ENCODE assay signal across 8 cellular contexts in the genomic region with DNA sequence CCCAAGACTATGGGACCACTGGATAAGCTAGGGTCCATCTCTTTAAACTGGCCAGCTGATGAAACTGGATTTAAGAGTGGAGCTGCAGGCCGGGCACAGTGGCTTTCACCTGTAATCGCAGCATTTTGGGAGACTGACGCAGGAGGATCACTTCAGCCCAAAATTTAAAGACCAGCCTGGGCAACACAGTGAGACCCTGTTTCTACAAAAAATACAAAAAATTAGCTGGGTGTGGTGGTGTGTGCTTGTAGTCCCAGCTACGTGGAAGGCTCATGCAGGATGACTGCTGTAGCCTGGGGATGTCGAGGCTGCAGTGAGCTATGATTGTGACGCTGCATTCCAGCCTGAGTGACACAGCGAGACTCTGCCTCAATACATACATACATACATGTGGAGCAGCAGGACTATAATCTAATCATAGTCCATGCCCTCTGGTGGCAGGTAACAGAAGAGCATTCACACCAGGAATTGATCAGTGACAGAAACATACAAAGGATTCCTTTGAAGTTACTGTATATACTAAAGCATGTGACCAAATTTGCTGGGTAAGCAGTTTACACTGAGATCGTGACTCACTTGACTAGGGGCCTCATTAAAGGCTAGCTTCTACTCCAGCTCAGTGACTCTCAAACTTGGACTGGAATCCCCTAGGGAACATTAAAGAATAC.
DNase-seq lines count a peak whose midpoint lies in the region; ATAC-seq and TF ChIP-seq lines count a peak whose summit lies in the region.

No MANE protein-coding gene starts in this region.

- H3K4me3 ChIP-seq in OCI-LY1 (ENCODE audit: low read depth, low read length, poor library complexity, severe bottlenecking) = no peak overlapping the region

- no peaks in the 10 kb centered on the region for H3K9me3 ChIP-seq in OCI-LY1 (ENCODE audit: low read length)

- H4K20me1 ChIP-seq in OCI-LY1 (ENCODE audit: insufficient read depth, low read length) = no peaks in the 10 kb centered on the region

- H3K9me2 ChIP-seq in OCI-LY1 (ENCODE audit: low read depth, low read length) = no peaks in the 10 kb centered on the region

- H3K9me3 Mint-ChIP-seq in chondrocyte (ENCODE audit: low read depth) = no peaks in the 10 kb centered on the region
- H3K9me3 Mint-ChIP-seq in stimulated activated memory B cell treated with anti-CD40 and anti-IgM and Interleukin-4, amounts not matched to agents 10 μg/mL and 1 μg/mL and 100 μg/mL, for 72 hours = no peaks in the 10 kb centered on the region

- H3K27me3 Mint-ChIP-seq in chondrocyte (ENCODE audit: low read depth) = no peaks in the 10 kb centered on the region
- H3K27me3 Mint-ChIP-seq in stimulated activated memory B cell treated with anti-CD40 and anti-IgM and Interleukin-4, amounts not matched to agents 10 μg/mL and 1 μg/mL and 100 μg/mL, for 72 hours = no peaks in the 10 kb centered on the region

- no peaks in the 10 kb centered on the region for H3K79me2 ChIP-seq in OCI-LY1 (ENCODE audit: insufficient read depth, low read length)

- no peak overlapping the region for H3K27ac ChIP-seq in OCI-LY1 (ENCODE audit: low read depth, low read length, poor library complexity, severe bottlenecking)

- no peak overlapping the region for H3K4me2 ChIP-seq in OCI-LY1 (ENCODE audit: low read length)

- no peak overlapping the region for H3K27ac Mint-ChIP-seq in chondrocyte (ENCODE audit: unreplicated experiment)
- H3K27ac Mint-ChIP-seq in stimulated activated memory B cell treated with anti-CD40 and anti-IgM and Interleukin-4, amounts not matched to agents 10 μg/mL and 1 μg/mL and 100 μg/mL, for 72 hours = no peak overlapping the region

- TF ChIP-seq CTCF in GM20000 (IDR thresholded peaks at IDR 0.05; ENCODE audit: extremely low read depth, missing control alignments) (peak; percentile 12), OCI-LY1 (IDR thresholded peaks at IDR 0.05; ENCODE audit: low read length) (peak; percentile 36; the same call in 1 of the 2 replicates), chondrocyte (IDR thresholded peaks at IDR 0.05) (peak; percentile 78)

- H3K4me1 ChIP-seq in OCI-LY1 (ENCODE audit: insufficient read depth, low read length, severe bottlenecking) = no peaks in the 10 kb centered on the region

- no peak overlapping the region for H2AFZ ChIP-seq in OCI-LY1 (ENCODE audit: low read length)

- ATAC-seq in HG02759 (IDR thresholded peaks at IDR 0.05; ENCODE audit: unreplicated experiment) (no peak), sciatic nerve (no peak)
- no peak for ATAC-seq in stimulated activated memory B cell treated with anti-CD40 and anti-IgM and Interleukin-4, amounts not matched to agents 10 μg/mL and 1 μg/mL and 100 μg/mL, for 72 hours

- H3K36me3 Mint-ChIP-seq in chondrocyte (ENCODE audit: low read depth) = peaks cover 1% of the 10 kb centered on the region
- peaks cover 23% of the 10 kb centered on the region for H3K36me3 Mint-ChIP-seq in stimulated activated memory B cell treated with anti-CD40 and anti-IgM and Interleukin-4, amounts not matched to agents 10 μg/mL and 1 μg/mL and 100 μg/mL, for 72 hours

- peak; percentile 70 for DNase-seq in AG20443 (ENCODE audit: low spot score)
- peak; percentile 13 for DNase-seq in GM20000 (ENCODE audit: low spot score)
- no peak for DNase-seq in chondrocyte (ENCODE audit: low spot score)
- peak; percentile 20 for DNase-seq in myocyte (ENCODE audit: low read depth)
- no peak for DNase-seq in sciatic nerve (ENCODE audit: low spot score)

- H3K4me3 Mint-ChIP-seq in chondrocyte (ENCODE audit: unreplicated experiment) = no peak overlapping the region
- H3K4me3 Mint-ChIP-seq in stimulated activated memory B cell treated with anti-CD40 and anti-IgM and Interleukin-4, amounts not matched to agents 10 μg/mL and 1 μg/mL and 100 μg/mL, for 72 hours = no peak overlapping the region

- H3K9ac ChIP-seq in OCI-LY1 (ENCODE audit: low read length) = no peak overlapping the region

- intact Hi-C loops in sciatic nerve (cut with DNase I) = no loop called here

- peaks cover 8% of the 10 kb centered on the region for H3K4me1 Mint-ChIP-seq in chondrocyte (ENCODE audit: low read depth)
- H3K4me1 Mint-ChIP-seq in stimulated activated memory B cell treated with anti-CD40 and anti-IgM and Interleukin-4, amounts not matched to agents 10 μg/mL and 1 μg/mL and 100 μg/mL, for 72 hours = no peaks in the 10 kb centered on the region

- H3F3A ChIP-seq in OCI-LY1 (ENCODE audit: insufficient read depth, low read length) = no peaks in the 10 kb centered on the region

- no peaks in the 10 kb centered on the region for H3K27me3 ChIP-seq in OCI-LY1 (ENCODE audit: insufficient read depth, low read length)

- no peaks in the 10 kb centered on the region for H3K36me3 ChIP-seq in OCI-LY1 (ENCODE audit: insufficient read depth, low read length)

Comparison
In these comparisons a context has a peak if more than half of its experiments do, and no peak if none do; other contexts are left out.
1. DNase-seq: peak in AG20443 (single experiment), GM20000 (single experiment) and myocyte (single experiment); none in chondrocyte (single experiment) and sciatic nerve (single experiment).
2. CTCF ChIP-seq: peak in every context shown above with its lines; median percentile 78 in chondrocyte; 36 in OCI-LY1; 12 in GM20000.